ENCODE assay signal across 1 cellular context in genomic region chr1:11908139-11909021, GRCh38.
TF ChIP-seq lines count a peak whose summit lies in the region.

No MANE protein-coding gene starts in this region.

TF ChIP-seq in K562, 482 proteins besides CTCF, POLR2A, EP300 and RAD21 (continued from another document and continues in another):
- TF ChIP-seq, protein P1, sequence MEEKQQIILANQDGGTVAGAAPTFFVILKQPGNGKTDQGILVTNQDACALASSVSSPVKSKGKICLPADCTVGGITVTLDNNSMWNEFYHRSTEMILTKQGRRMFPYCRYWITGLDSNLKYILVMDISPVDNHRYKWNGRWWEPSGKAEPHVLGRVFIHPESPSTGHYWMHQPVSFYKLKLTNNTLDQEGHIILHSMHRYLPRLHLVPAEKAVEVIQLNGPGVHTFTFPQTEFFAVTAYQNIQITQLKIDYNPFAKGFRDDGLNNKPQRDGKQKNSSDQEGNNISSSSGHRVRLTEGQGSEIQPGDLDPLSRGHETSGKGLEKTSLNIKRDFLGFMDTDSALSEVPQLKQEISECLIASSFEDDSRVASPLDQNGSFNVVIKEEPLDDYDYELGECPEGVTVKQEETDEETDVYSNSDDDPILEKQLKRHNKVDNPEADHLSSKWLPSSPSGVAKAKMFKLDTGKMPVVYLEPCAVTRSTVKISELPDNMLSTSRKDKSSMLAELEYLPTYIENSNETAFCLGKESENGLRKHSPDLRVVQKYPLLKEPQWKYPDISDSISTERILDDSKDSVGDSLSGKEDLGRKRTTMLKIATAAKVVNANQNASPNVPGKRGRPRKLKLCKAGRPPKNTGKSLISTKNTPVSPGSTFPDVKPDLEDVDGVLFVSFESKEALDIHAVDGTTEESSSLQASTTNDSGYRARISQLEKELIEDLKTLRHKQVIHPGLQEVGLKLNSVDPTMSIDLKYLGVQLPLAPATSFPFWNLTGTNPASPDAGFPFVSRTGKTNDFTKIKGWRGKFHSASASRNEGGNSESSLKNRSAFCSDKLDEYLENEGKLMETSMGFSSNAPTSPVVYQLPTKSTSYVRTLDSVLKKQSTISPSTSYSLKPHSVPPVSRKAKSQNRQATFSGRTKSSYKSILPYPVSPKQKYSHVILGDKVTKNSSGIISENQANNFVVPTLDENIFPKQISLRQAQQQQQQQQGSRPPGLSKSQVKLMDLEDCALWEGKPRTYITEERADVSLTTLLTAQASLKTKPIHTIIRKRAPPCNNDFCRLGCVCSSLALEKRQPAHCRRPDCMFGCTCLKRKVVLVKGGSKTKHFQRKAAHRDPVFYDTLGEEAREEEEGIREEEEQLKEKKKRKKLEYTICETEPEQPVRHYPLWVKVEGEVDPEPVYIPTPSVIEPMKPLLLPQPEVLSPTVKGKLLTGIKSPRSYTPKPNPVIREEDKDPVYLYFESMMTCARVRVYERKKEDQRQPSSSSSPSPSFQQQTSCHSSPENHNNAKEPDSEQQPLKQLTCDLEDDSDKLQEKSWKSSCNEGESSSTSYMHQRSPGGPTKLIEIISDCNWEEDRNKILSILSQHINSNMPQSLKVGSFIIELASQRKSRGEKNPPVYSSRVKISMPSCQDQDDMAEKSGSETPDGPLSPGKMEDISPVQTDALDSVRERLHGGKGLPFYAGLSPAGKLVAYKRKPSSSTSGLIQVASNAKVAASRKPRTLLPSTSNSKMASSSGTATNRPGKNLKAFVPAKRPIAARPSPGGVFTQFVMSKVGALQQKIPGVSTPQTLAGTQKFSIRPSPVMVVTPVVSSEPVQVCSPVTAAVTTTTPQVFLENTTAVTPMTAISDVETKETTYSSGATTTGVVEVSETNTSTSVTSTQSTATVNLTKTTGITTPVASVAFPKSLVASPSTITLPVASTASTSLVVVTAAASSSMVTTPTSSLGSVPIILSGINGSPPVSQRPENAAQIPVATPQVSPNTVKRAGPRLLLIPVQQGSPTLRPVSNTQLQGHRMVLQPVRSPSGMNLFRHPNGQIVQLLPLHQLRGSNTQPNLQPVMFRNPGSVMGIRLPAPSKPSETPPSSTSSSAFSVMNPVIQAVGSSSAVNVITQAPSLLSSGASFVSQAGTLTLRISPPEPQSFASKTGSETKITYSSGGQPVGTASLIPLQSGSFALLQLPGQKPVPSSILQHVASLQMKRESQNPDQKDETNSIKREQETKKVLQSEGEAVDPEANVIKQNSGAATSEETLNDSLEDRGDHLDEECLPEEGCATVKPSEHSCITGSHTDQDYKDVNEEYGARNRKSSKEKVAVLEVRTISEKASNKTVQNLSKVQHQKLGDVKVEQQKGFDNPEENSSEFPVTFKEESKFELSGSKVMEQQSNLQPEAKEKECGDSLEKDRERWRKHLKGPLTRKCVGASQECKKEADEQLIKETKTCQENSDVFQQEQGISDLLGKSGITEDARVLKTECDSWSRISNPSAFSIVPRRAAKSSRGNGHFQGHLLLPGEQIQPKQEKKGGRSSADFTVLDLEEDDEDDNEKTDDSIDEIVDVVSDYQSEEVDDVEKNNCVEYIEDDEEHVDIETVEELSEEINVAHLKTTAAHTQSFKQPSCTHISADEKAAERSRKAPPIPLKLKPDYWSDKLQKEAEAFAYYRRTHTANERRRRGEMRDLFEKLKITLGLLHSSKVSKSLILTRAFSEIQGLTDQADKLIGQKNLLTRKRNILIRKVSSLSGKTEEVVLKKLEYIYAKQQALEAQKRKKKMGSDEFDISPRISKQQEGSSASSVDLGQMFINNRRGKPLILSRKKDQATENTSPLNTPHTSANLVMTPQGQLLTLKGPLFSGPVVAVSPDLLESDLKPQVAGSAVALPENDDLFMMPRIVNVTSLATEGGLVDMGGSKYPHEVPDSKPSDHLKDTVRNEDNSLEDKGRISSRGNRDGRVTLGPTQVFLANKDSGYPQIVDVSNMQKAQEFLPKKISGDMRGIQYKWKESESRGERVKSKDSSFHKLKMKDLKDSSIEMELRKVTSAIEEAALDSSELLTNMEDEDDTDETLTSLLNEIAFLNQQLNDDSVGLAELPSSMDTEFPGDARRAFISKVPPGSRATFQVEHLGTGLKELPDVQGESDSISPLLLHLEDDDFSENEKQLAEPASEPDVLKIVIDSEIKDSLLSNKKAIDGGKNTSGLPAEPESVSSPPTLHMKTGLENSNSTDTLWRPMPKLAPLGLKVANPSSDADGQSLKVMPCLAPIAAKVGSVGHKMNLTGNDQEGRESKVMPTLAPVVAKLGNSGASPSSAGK (IDR thresholded peaks at IDR 0.05): peak; percentile 61
- TF ChIP-seq, protein P2, sequence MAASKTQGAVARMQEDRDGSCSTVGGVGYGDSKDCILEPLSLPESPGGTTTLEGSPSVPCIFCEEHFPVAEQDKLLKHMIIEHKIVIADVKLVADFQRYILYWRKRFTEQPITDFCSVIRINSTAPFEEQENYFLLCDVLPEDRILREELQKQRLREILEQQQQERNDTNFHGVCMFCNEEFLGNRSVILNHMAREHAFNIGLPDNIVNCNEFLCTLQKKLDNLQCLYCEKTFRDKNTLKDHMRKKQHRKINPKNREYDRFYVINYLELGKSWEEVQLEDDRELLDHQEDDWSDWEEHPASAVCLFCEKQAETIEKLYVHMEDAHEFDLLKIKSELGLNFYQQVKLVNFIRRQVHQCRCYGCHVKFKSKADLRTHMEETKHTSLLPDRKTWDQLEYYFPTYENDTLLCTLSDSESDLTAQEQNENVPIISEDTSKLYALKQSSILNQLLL (CRISPR knock-in tag; IDR thresholded peaks at IDR 0.05; ENCODE audit: borderline replicate concordance): no peak
- TF ChIP-seq ESRRA (IDR thresholded peaks at IDR 0.05; ENCODE audit: borderline replicate concordance, low read depth): no peak
- TF ChIP-seq POLR3A (IDR thresholded peaks at IDR 0.05; ENCODE audit: borderline replicate concordance, extremely low read depth, insufficient read depth, insufficient read length): no peak
- peak; percentile 96 for TF ChIP-seq ZNF436 (CRISPR knock-in tag; IDR thresholded peaks at IDR 0.05)
- peak; percentile 97 for TF ChIP-seq ZNF212 (CRISPR knock-in tag; IDR thresholded peaks at IDR 0.05)
- TF ChIP-seq TEAD2 (tag; IDR thresholded peaks at IDR 0.05): peak; percentile 85
- TF ChIP-seq ZBTB2 (IDR thresholded peaks at IDR 0.05): no peak
- TF ChIP-seq PREB (CRISPR knock-in tag; IDR thresholded peaks at IDR 0.05): no peak
- no peak for TF ChIP-seq BRF1 (IDR thresholded peaks at IDR 0.05; ENCODE audit: borderline replicate concordance, extremely low read depth, insufficient read length)
- peak; percentile 62; the same call in 1 of the 2 replicates for TF ChIP-seq MYBL2 (IDR thresholded peaks at IDR 0.05; ENCODE audit: low read depth)
- no peak for TF ChIP-seq MYBL2 (CRISPR knock-in tag; IDR thresholded peaks at IDR 0.05; ENCODE audit: borderline replicate concordance)
- TF ChIP-seq, protein P3, sequence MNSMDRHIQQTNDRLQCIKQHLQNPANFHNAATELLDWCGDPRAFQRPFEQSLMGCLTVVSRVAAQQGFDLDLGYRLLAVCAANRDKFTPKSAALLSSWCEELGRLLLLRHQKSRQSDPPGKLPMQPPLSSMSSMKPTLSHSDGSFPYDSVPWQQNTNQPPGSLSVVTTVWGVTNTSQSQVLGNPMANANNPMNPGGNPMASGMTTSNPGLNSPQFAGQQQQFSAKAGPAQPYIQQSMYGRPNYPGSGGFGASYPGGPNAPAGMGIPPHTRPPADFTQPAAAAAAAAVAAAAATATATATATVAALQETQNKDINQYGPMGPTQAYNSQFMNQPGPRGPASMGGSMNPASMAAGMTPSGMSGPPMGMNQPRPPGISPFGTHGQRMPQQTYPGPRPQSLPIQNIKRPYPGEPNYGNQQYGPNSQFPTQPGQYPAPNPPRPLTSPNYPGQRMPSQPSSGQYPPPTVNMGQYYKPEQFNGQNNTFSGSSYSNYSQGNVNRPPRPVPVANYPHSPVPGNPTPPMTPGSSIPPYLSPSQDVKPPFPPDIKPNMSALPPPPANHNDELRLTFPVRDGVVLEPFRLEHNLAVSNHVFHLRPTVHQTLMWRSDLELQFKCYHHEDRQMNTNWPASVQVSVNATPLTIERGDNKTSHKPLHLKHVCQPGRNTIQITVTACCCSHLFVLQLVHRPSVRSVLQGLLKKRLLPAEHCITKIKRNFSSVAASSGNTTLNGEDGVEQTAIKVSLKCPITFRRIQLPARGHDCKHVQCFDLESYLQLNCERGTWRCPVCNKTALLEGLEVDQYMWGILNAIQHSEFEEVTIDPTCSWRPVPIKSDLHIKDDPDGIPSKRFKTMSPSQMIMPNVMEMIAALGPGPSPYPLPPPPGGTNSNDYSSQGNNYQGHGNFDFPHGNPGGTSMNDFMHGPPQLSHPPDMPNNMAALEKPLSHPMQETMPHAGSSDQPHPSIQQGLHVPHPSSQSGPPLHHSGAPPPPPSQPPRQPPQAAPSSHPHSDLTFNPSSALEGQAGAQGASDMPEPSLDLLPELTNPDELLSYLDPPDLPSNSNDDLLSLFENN (IDR thresholded peaks at IDR 0.05; ENCODE audit: low read depth in 2 of 2, low read length in 2 of 2): peak in 1 of 2 experiments; percentile 100; a peak in 2 of 4 replicates
- peak; percentile 50 to 92 (median 75) for TF ChIP-seq YY1 (IDR thresholded peaks at IDR 0.05; ENCODE audit: borderline replicate concordance in 1 of 3, control insufficient read depth in 1 of 3, extremely low read depth in 1 of 3, insufficient read depth in 3 of 3, insufficient read length in 1 of 3, insufficient replicate concordance in 2 of 3, low read depth in 1 of 3, low read length in 2 of 3)
- TF ChIP-seq ZNF592 (IDR thresholded peaks at IDR 0.05): peak; percentile 77
- peak; percentile 40; the same call in 1 of the 2 replicates for TF ChIP-seq GATA2 (CRISPR knock-in tag; IDR thresholded peaks at IDR 0.05)
- peak; percentile 91 for TF ChIP-seq GATAD2B (IDR thresholded peaks at IDR 0.05; ENCODE audit: borderline replicate concordance)
- TF ChIP-seq, protein P4, sequence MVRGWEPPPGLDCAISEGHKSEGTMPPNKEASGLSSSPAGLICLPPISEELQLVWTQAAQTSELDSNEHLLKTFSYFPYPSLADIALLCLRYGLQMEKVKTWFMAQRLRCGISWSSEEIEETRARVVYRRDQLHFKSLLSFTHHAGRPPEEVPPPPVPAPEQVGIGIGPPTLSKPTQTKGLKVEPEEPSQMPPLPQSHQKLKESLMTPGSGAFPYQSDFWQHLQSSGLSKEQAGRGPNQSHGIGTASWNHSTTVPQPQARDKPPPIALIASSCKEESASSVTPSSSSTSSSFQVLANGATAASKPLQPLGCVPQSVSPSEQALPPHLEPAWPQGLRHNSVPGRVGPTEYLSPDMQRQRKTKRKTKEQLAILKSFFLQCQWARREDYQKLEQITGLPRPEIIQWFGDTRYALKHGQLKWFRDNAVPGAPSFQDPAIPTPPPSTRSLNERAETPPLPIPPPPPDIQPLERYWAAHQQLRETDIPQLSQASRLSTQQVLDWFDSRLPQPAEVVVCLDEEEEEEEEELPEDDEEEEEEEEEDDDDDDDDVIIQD (CRISPR knock-in tag; IDR thresholded peaks at IDR 0.05): 0 out of 2 replicates have a peak, but pooled peaks have one; percentile 71
- peak; percentile 55 for TF ChIP-seq MYC (IDR thresholded peaks at IDR 0.05; ENCODE audit: low read depth, low read length)
- TF ChIP-seq MYC (CRISPR knock-in tag; IDR thresholded peaks at IDR 0.05; ENCODE audit: borderline replicate concordance, low read depth): peak; percentile 93
- TF ChIP-seq MTA3 (IDR thresholded peaks at IDR 0.05; ENCODE audit: borderline replicate concordance): 0 out of 2 replicates have a peak, but pooled peaks have one; percentile 6
- TF ChIP-seq ERF (CRISPR knock-in tag; IDR thresholded peaks at IDR 0.05): peak; percentile 100
- no peak; the same call in 1 of the 2 replicates for TF ChIP-seq XRCC3 (IDR thresholded peaks at IDR 0.05)
- no peak for TF ChIP-seq CCAR2 (IDR thresholded peaks at IDR 0.05; ENCODE audit: low read depth, low read length)
- TF ChIP-seq SPI1 (IDR thresholded peaks at IDR 0.05; ENCODE audit: borderline replicate concordance, low read depth, low read length): 0 out of 2 replicates have a peak, but pooled peaks have one; percentile 11
- 0 out of 2 replicates have a peak, but pooled peaks have one; percentile 64 for TF ChIP-seq TARDBP (IDR thresholded peaks at IDR 0.05)
